ENCODE assay signal across 1 cellular context in genomic region chr9:34577635-34578240, GRCh38.
TF ChIP-seq lines count a peak whose summit lies in the region.

No MANE protein-coding gene starts in this region.

TF ChIP-seq in GM12878, 131 proteins besides CTCF, POLR2A, EP300 and RAD21:
- TF ChIP-seq FOXK2 (IDR thresholded peaks at IDR 0.05) (no peak), SUZ12 (IDR thresholded peaks at IDR 0.05; ENCODE audit: unreplicated experiment) (peak; percentile 52)
